In genomic region chr2:46801731-46802664, GRCh38 we compare ENCODE assay signal across 15 cellular contexts.
A peak's percentile ranks its signal among the peaks of the same experiment; 100 is the strongest.
DNase-seq lines count a peak whose midpoint lies in the region; ATAC-seq, FAIRE-seq and TF ChIP-seq lines count a peak whose summit lies in the region.
"Had no signal": no experiment of that assay in that cellular context is flagged by ENCODE, and none has a peak within 500 bp of the region (broad histone marks: within the 10 kb centered on the region; RNA-seq: fewer than 3 reads in every experiment).

No MANE protein-coding gene starts in this region.

- H3K27ac ChIP-seq in lung (ENCODE audit: low read depth in 1 of 2, low read length in 1 of 2): no peak overlapping the region
- H3K27ac ChIP-seq: BLaER1, esophagus squamous epithelium had no signal

- H3K4me3 ChIP-seq in lung: no peak overlapping the region
- H3K4me3 ChIP-seq: BLaER1, esophagus squamous epithelium had no signal

- H3K9me3 Mint-ChIP-seq in chondrocyte (ENCODE audit: low read depth): no peaks in the 10 kb centered on the region
- H3K9me3 Mint-ChIP-seq: central memory CD8-positive, alpha-beta T cell; stimulated activated naive CD8-positive, alpha-beta T cell treated with anti-CD3 and anti-CD28 coated beads, Interleukin-15, amount 100 ng/mL, for 72 hours had no signal

- H3K36me3 Mint-ChIP-seq in chondrocyte (ENCODE audit: low read depth): no peaks in the 10 kb centered on the region

- no peak for TF ChIP-seq POLR2A in GM12891 (IDR thresholded peaks at IDR 0.05; ENCODE audit: low read depth, low read length)

- H3K27me3 ChIP-seq in lung (ENCODE audit: control insufficient read depth, insufficient read depth): no peaks in the 10 kb centered on the region
- H3K27me3 ChIP-seq: BLaER1, esophagus squamous epithelium had no signal

- H3K9me3 ChIP-seq in lung (ENCODE audit: control insufficient read depth in 2 of 2, insufficient read depth in 1 of 2, low read length in 1 of 2): no peaks in the 10 kb centered on the region
- H3K9me3 ChIP-seq: BLaER1, esophagus squamous epithelium had no signal

- peaks cover 0 to 10% of the 10 kb centered on the region in 2 donors for H3K4me1 ChIP-seq in lung (ENCODE audit: control insufficient read depth in 2 of 2, insufficient read depth in 2 of 2, low read length in 2 of 2)
- H3K4me1 ChIP-seq: esophagus squamous epithelium had no signal

- TF ChIP-seq CTCF in chondrocyte (IDR thresholded peaks at IDR 0.05) (no peak), lung (IDR thresholded peaks at IDR 0.05; ENCODE audit: control extremely low read depth, extremely low read depth) (no peak)

- H3K36me3 ChIP-seq in lung (ENCODE audit: control insufficient read depth in 2 of 2, insufficient read depth in 2 of 2, low read length in 2 of 2): no peaks in the 10 kb centered on the region
- H3K36me3 ChIP-seq: BLaER1, esophagus squamous epithelium had no signal

- peaks cover 59% of the 10 kb centered on the region for H3K4me1 Mint-ChIP-seq in chondrocyte (ENCODE audit: low read depth)
- H3K4me1 Mint-ChIP-seq: central memory CD8-positive, alpha-beta T cell; stimulated activated naive CD8-positive, alpha-beta T cell treated with anti-CD3 and anti-CD28 coated beads, Interleukin-15, amount 100 ng/mL, for 72 hours had no signal

- WGBS in lung, 2 donors: 81 to 84% methylated on average over 13 of the region's 13 CpGs

- H3K27ac Mint-ChIP-seq in chondrocyte (ENCODE audit: unreplicated experiment): peak overlapping the region; percentile 60

- H3K4me3 Mint-ChIP-seq in chondrocyte (ENCODE audit: unreplicated experiment): no peak overlapping the region
- H3K4me3 Mint-ChIP-seq: central memory CD8-positive, alpha-beta T cell; stimulated activated naive CD8-positive, alpha-beta T cell treated with anti-CD3 and anti-CD28 coated beads, Interleukin-15, amount 100 ng/mL, for 72 hours had no signal

- H3K27me3 Mint-ChIP-seq in chondrocyte (ENCODE audit: low read depth): no peaks in the 10 kb centered on the region
- H3K27me3 Mint-ChIP-seq: stimulated activated naive CD8-positive, alpha-beta T cell treated with anti-CD3 and anti-CD28 coated beads, Interleukin-15, amount 100 ng/mL, for 72 hours had no signal

- no peak for FAIRE-seq in GM12891 (lab: Jason Lieb, UNC)
- FAIRE-seq: G401.6 had no signal

- ATAC-seq in lung (ENCODE audit: insufficient read depth, low FRiP score) (peak; percentile 42), HG02571 (IDR thresholded peaks at IDR 0.05; ENCODE audit: unreplicated experiment) (no peak), HG03457 (IDR thresholded peaks at IDR 0.05; ENCODE audit: unreplicated experiment) (no peak)
- ATAC-seq: stimulated activated naive CD8-positive, alpha-beta T cell treated with anti-CD3 and anti-CD28 coated beads, Interleukin-15, amount 100 ng/mL, for 72 hours had no signal

- DNase-seq in Daoy (ENCODE audit: low read depth) (peak; percentile 70), LoVo (ENCODE audit: low spot score) (peak; percentile 27), chondrocyte (ENCODE audit: low spot score) (no peak), lung (ENCODE audit: low spot score) (peak; percentile 30), GM12891 (ENCODE audit: insufficient read length, low spot score) (no peak), activated gamma-delta T cell treated with Interleukin-2 at 50 U/mL for 16 hours (no peak)
- DNase-seq: activated effector memory CD4-positive, alpha-beta T cell treated with anti-CD3 and anti-CD28 coated beads, Interleukin-2, amount 50 U/mL, for 16 hours; esophagus squamous epithelium; NCI-H510A; stimulated activated naive CD8-positive, alpha-beta T cell treated with anti-CD3 and anti-CD28 coated beads, Interleukin-15, amount 100 ng/mL, for 72 hours had no signal

TF ChIP-seq in GM12891, 5 proteins besides CTCF, POLR2A, EP300 and RAD21:
- no peak for TF ChIP-seq POLR2AphosphoS5 (IDR thresholded peaks at IDR 0.05; ENCODE audit: low read depth, low read length)
- TF ChIP-seq PAX5 (IDR thresholded peaks at IDR 0.05; ENCODE audit: insufficient read depth, low read length, severe bottlenecking): no peak
- no peak for TF ChIP-seq TAF1 (IDR thresholded peaks at IDR 0.05; ENCODE audit: low read depth, low read length)

Comparison
In these comparisons a context has a peak if more than half of its experiments do, and no peak if none do; other contexts are left out.
1. DNase-seq: peak in Daoy (single experiment), LoVo (single experiment) and lung (single experiment); none in chondrocyte (single experiment), GM12891 (single experiment) and activated gamma-delta T cell treated with Interleukin-2 at 50 U/mL for 16 hours (single experiment).